In genomic region chr1:158101455-158101854, GRCh38 we compare ENCODE assay signal across 19 cellular contexts.
"Had no signal": no experiment of that assay in that cellular context is flagged by ENCODE, and none has a peak within 500 bp of the region (broad histone marks: within the 10 kb centered on the region; RNA-seq: fewer than 3 reads in every experiment).

No MANE protein-coding gene starts in this region.

- DNase-seq: activated CD4-positive, alpha-beta T cell treated with anti-CD3 and anti-CD28 coated beads for 1 hour; activated CD4-positive, alpha-beta T cell treated with anti-CD3 and anti-CD28 coated beads, Interleukin-2, amount 50 U/mL, for 48 hours; activated CD8-positive, alpha-beta memory T cell treated with anti-CD3 and anti-CD28 coated beads, Interleukin-2, amount 10 ng/mL, durations not matched to agents 7 days and 5 days; activated effector memory CD4-positive, alpha-beta T cell treated with anti-CD3 and anti-CD28 coated beads, Interleukin-2, amount 50 U/mL, for 16 hours; activated T-cell treated with anti-CD3 and anti-CD28 coated beads, Interleukin-2, amount 50 U/mL, for 24 hours; anterior cingulate cortex; effector CD4-positive, alpha-beta T cell; gastrocnemius medialis; hypothalamus; mucosa of descending colon; natural killer cell; occipital lobe; psoas muscle; stimulated activated CD4-positive, alpha-beta T cell treated with anti-CD3 and anti-CD28 coated beads, Interleukin-2, amount 100 ng/mL, for 24 hours; stimulated activated naive B cell treated with anti-CD40 and anti-IgM and Interleukin-4, amounts not matched to agents 10 μg/mL and 1 μg/mL and 100 μg/mL, for 72 hours had no signal

- H3K4me3 ChIP-seq: cardiac muscle cell, gastrocnemius medialis, lung, mucosa of descending colon, psoas muscle had no signal

- H3K4me3 Mint-ChIP-seq: activated CD8-positive, alpha-beta memory T cell treated with anti-CD3 and anti-CD28 coated beads, Interleukin-2, amount 10 ng/mL, durations not matched to agents 7 days and 5 days; activated naive CD8-positive, alpha-beta T cell; activated T-cell treated with anti-CD3 and anti-CD28 coated beads, Interleukin-2, amount 50 U/mL, for 24 hours; natural killer cell; stimulated activated naive B cell treated with anti-CD40 and anti-IgM and Interleukin-4, amounts not matched to agents 10 μg/mL and 1 μg/mL and 100 μg/mL, for 72 hours had no signal

- H3K4me1 Mint-ChIP-seq: natural killer cell had no signal

- H3K27ac Mint-ChIP-seq: activated CD8-positive, alpha-beta memory T cell treated with anti-CD3 and anti-CD28 coated beads, Interleukin-2, amount 10 ng/mL, durations not matched to agents 7 days and 5 days; activated naive CD8-positive, alpha-beta T cell; natural killer cell; stimulated activated naive B cell treated with anti-CD40 and anti-IgM and Interleukin-4, amounts not matched to agents 10 μg/mL and 1 μg/mL and 100 μg/mL, for 72 hours had no signal

- H3K9me3 ChIP-seq: gastrocnemius medialis, mucosa of descending colon, psoas muscle had no signal

- H3K36me3 Mint-ChIP-seq: activated CD8-positive, alpha-beta memory T cell treated with anti-CD3 and anti-CD28 coated beads, Interleukin-2, amount 10 ng/mL, durations not matched to agents 7 days and 5 days; activated naive CD8-positive, alpha-beta T cell; natural killer cell; stimulated activated naive B cell treated with anti-CD40 and anti-IgM and Interleukin-4, amounts not matched to agents 10 μg/mL and 1 μg/mL and 100 μg/mL, for 72 hours had no signal

- FAIRE-seq: colon had no signal

- H3K27ac ChIP-seq: cardiac muscle cell, gastrocnemius medialis, psoas muscle had no signal

- H3K9me3 Mint-ChIP-seq: activated T-cell treated with anti-CD3 and anti-CD28 coated beads, Interleukin-2, amount 50 U/mL, for 24 hours; natural killer cell; stimulated activated naive B cell treated with anti-CD40 and anti-IgM and Interleukin-4, amounts not matched to agents 10 μg/mL and 1 μg/mL and 100 μg/mL, for 72 hours had no signal

- H3K27me3 Mint-ChIP-seq: activated naive CD8-positive, alpha-beta T cell had no signal

- H3K4me1 ChIP-seq: gastrocnemius medialis, psoas muscle had no signal

- ATAC-seq: activated CD8-positive, alpha-beta memory T cell treated with anti-CD3 and anti-CD28 coated beads, Interleukin-2, amount 10 ng/mL, durations not matched to agents 7 days and 5 days; gastrocnemius medialis; natural killer cell; psoas muscle; stimulated activated naive B cell treated with anti-CD40 and anti-IgM and Interleukin-4, amounts not matched to agents 10 μg/mL and 1 μg/mL and 100 μg/mL, for 72 hours had no signal

- H3K36me3 ChIP-seq: cardiac muscle cell, gastrocnemius medialis had no signal

- H3K27me3 ChIP-seq: cardiac muscle cell, gastrocnemius medialis had no signal
